8 cellular contexts compared by ENCODE assay signal in genomic region chr5:139745800-139746690, GRCh38. TPM values are rescaled to one million over a fixed set of nuclear protein-coding genes. Genes with fewer than 3 reads are reported as not detected.
A peak's percentile ranks its signal among the peaks of the same experiment; 100 is the strongest.
DNase-seq lines count a peak whose midpoint lies in the region; ATAC-seq, FAIRE-seq and TF ChIP-seq lines count a peak whose summit lies in the region.

No MANE protein-coding gene starts in this region.

- peak overlapping the region; percentile 41; the same call in 1 of the 2 replicates for H3K27ac ChIP-seq in HUES6 (ENCODE audit: low read depth, low read length)
- H3K27ac ChIP-seq in K562 (ENCODE audit: extremely low read depth, low read depth, low read length): peak overlapping the region; percentile 34; the same call in 2 of the 3 replicates
- H3K27ac ChIP-seq in rectal smooth muscle tissue (ENCODE audit: low read depth, low read length): no peak overlapping the region

- H3K27ac Mint-ChIP-seq in T-helper 1 cell treated with Interleukin-12 subunit alpha and Interleukin-12 subunit beta and Interleukin-4 antibody, amounts not matched to agents 30 μg/mL and 1 μg/mL, for 36 hours: no peak overlapping the region

- H3K36me3 Mint-ChIP-seq in T-helper 1 cell treated with Interleukin-12 subunit alpha and Interleukin-12 subunit beta and Interleukin-4 antibody, amounts not matched to agents 30 μg/mL and 1 μg/mL, for 36 hours (ENCODE audit: low read depth): no peaks in the 10 kb centered on the region

- H3K4me2 ChIP-seq in K562 (ENCODE audit: insufficient read depth, low read length): peak overlapping the region; percentile 79

- TF ChIP-seq RAD21 in K562 (CRISPR knock-in tag; conservative IDR thresholded peaks at IDR 0.05 in 1 of 2, IDR thresholded peaks at IDR 0.05 in 1 of 2): no peak

- peaks cover 5% of the 10 kb centered on the region for H3K9me1 ChIP-seq in K562 (ENCODE audit: control insufficient read depth, insufficient read depth, low read length)

- H3K4me1 ChIP-seq in HUES6 (ENCODE audit: control insufficient read depth, insufficient read depth, low read length): peaks cover 53% of the 10 kb centered on the region
- peaks cover 28 to 45% of the 10 kb centered on the region in 2 experiments for H3K4me1 ChIP-seq in K562 (replicated peaks in 1 of 2; ENCODE audit: control insufficient read depth in 2 of 2, insufficient read depth in 2 of 2, low read length in 2 of 2)
- peaks cover 14% of the 10 kb centered on the region for H3K4me1 ChIP-seq in rectal smooth muscle tissue (ENCODE audit: control insufficient read depth, insufficient read depth, low read length)

- H3K9ac ChIP-seq in HUES6 (ENCODE audit: low read length) (peak overlapping the region; percentile 81), K562 (ENCODE audit: insufficient read depth in 1 of 2, low read depth in 2 of 2, low read length in 2 of 2) (peak overlapping the region; percentile 24 to 74; a peak in 3 of 4 replicates), rectal smooth muscle tissue (ENCODE audit: low read length) (no peak overlapping the region)

- H3K4me3 ChIP-seq in HUES6 (ENCODE audit: low read depth, low read length) (peak overlapping the region; percentile 63), K562 (peak overlapping the region; percentile 21), rectal smooth muscle tissue (ENCODE audit: low read length) (peak overlapping the region; percentile 46)

- DNase-seq in NCI-H1436 (lab: John Stamatoyannopoulos, UW) (peak; percentile 39), NCI-H1436 treated with DMSO at 0.1 percent for 48 hours (lab: John Stamatoyannopoulos, UW) (no peak), K562 (ENCODE audit: extremely low read depth in 1 of 4, low spot score in 3 of 4) (peak; percentile 91 to 95 (median 94)), iPS DF 4.7 (ENCODE audit: extremely low read depth, low spot score) (peak; percentile 93)

- CTCF ChIA-PET in K562 (lab: Yijun Ruan, JAX; ENCODE audit: low intra/inter-chr PET ratio): interaction anchor here (1.3 kb wide), 1 partner anchor 19 kb away, joined by 3 read pairs; no protein-coding TSS in a partner anchor

- peak; percentile 96 for FAIRE-seq in K562 (lab: Jason Lieb, UNC)

- peak overlapping the region; percentile 77 for H3K4me3 Mint-ChIP-seq in T-helper 1 cell treated with Interleukin-12 subunit alpha and Interleukin-12 subunit beta and Interleukin-4 antibody, amounts not matched to agents 30 μg/mL and 1 μg/mL, for 36 hours

- peaks cover 45% of the 10 kb centered on the region for H3K27me3 ChIP-seq in HUES6 (ENCODE audit: control insufficient read depth, insufficient read depth, low read length)
- peaks cover 15 to 26% of the 10 kb centered on the region in 2 experiments; a peak in 4 of 5 replicates for H3K27me3 ChIP-seq in K562 (ENCODE audit: control insufficient read depth in 2 of 2, insufficient read depth in 2 of 2, low read length in 2 of 2)
- H3K27me3 ChIP-seq in rectal smooth muscle tissue (ENCODE audit: control insufficient read depth, insufficient read depth, low read length): peaks cover 16% of the 10 kb centered on the region

- ATAC-seq in K562 (peak; percentile 94), HG02840 (IDR thresholded peaks at IDR 0.05; ENCODE audit: low FRiP score, unreplicated experiment) (no peak)

- H3K9me3 Mint-ChIP-seq in T-helper 1 cell treated with Interleukin-12 subunit alpha and Interleukin-12 subunit beta and Interleukin-4 antibody, amounts not matched to agents 30 μg/mL and 1 μg/mL, for 36 hours: no peaks in the 10 kb centered on the region

- POLR2A ChIA-PET in K562 (lab: Yijun Ruan, JAX): interaction anchor here (0.5 to 1.4 kb wide), 6 partner anchors 8 to 681 kb away, joined by 3 to 6 read pairs (median 3); no protein-coding TSS in a partner anchor

- no peak for TF ChIP-seq EP300 in K562 (IDR thresholded peaks at IDR 0.05; ENCODE audit: low read length)

- in situ Hi-C loops in K562 (cut with MboI): no loop called here

- peak overlapping the region; percentile 95 for H2AFZ ChIP-seq in K562 (ENCODE audit: low read depth, low read length)

- H3K36me3 ChIP-seq in HUES6 (ENCODE audit: control insufficient read depth, insufficient read depth, low read length): no peaks in the 10 kb centered on the region
- no peaks in the 10 kb centered on the region for H3K36me3 ChIP-seq in K562 (ENCODE audit: control insufficient read depth, insufficient read depth, low read length)
- no peaks in the 10 kb centered on the region for H3K36me3 ChIP-seq in rectal smooth muscle tissue (ENCODE audit: control insufficient read depth, insufficient read depth, low read length)

- 0 out of 2 replicates have a peak, but pooled peaks cover 9% of the 10 kb centered on the region for H4K20me1 ChIP-seq in K562 (replicated peaks; ENCODE audit: control insufficient read depth, insufficient read depth, low read length)

- TF ChIP-seq CTCF in K562 (IDR thresholded peaks at IDR 0.05 in 2 of 3, conservative IDR thresholded peaks at IDR 0.05 in 1 of 3; ENCODE audit: insufficient read depth in 2 of 3, low read depth in 1 of 3, low read length in 3 of 3): no peak

- BruUV-seq in K562 (replicated peaks; lab: Mats Ljungman, UMichigan): no TSS peak

- no peaks in the 10 kb centered on the region; the same call in 2 of the 3 replicates for H3K79me2 ChIP-seq in K562 (ENCODE audit: control insufficient read depth, insufficient read depth, low read length)

- no peaks in the 10 kb centered on the region for H3K9me3 ChIP-seq in HUES6 (ENCODE audit: control insufficient read depth, insufficient read depth, low read depth, low read length)
- no peaks in the 10 kb centered on the region for H3K9me3 ChIP-seq in K562 (replicated peaks; ENCODE audit: control insufficient read depth, insufficient read depth, low read depth, low read length)

- no peak for TF ChIP-seq POLR2A in K562 (conservative IDR thresholded peaks at IDR 0.05)

- H3K27me3 Mint-ChIP-seq in T-helper 1 cell treated with Interleukin-12 subunit alpha and Interleukin-12 subunit beta and Interleukin-4 antibody, amounts not matched to agents 30 μg/mL and 1 μg/mL, for 36 hours (ENCODE audit: low read depth): peaks cover 55% of the 10 kb centered on the region

- intact Hi-C loops in K562 (cut with micrococcal nuclease): no loop called here

- peaks cover 16% of the 10 kb centered on the region for H3K4me1 Mint-ChIP-seq in T-helper 1 cell treated with Interleukin-12 subunit alpha and Interleukin-12 subunit beta and Interleukin-4 antibody, amounts not matched to agents 30 μg/mL and 1 μg/mL, for 36 hours (ENCODE audit: low read depth)

- WGBS in K562 (ENCODE audit: insufficient coverage, low coverage, missing lambda C conversion rate): 8% methylated on average over 33 of the region's 44 CpGs

TF ChIP-seq in K562, 482 proteins besides CTCF, POLR2A, EP300 and RAD21 (continues in another document):
- TF ChIP-seq ZC3H4 (CRISPR knock-in tag; IDR thresholded peaks at IDR 0.05; ENCODE audit: borderline replicate concordance): no peak
- TF ChIP-seq RBBP5 (IDR thresholded peaks at IDR 0.05; ENCODE audit: borderline replicate concordance, insufficient read depth, low read length, poor library complexity, severe bottlenecking): peak; percentile 16
- peak; percentile 52; the same call in 1 of the 2 replicates for TF ChIP-seq PKNOX1 (IDR thresholded peaks at IDR 0.05)
- peak; percentile 58 to 64 for TF ChIP-seq NRF1 (conservative IDR thresholded peaks at IDR 0.05 in 1 of 2, IDR thresholded peaks at IDR 0.05 in 1 of 2)
- peak in 1 of 2 experiments; percentile 27; a peak in 1 of 4 replicates for TF ChIP-seq HDAC1 (IDR thresholded peaks at IDR 0.05)
- TF ChIP-seq ATF6 (CRISPR knock-in tag; IDR thresholded peaks at IDR 0.05): peak; percentile 39; the same call in 1 of the 2 replicates

RNA-seq across cellular contexts. Expression of gene PSD2, which starts 49.6 kb away (rescaled TPM):
- 0.09 TPM in 2 replicates for total RNA-seq in K562 (2011; cell fraction: chromatin; rRNA removed; ENCODE audit: low replicate concordance)
- under 0.01 TPM in 1 of 2 replicates, not detected in the other for total RNA-seq in K562 (2011; cell fraction: nucleolus; rRNA removed)
- total RNA-seq in K562 (2011; cell fraction: nucleoplasm; rRNA removed): not detected in 2 replicates
- 0.09 TPM in 1 of 2 replicates, not detected in the other for total RNA-seq in K562 (2014; rRNA removed)
- total RNA-seq in K562 (2014; rRNA removed; fragmentation: Illumina TruSeq; extraction: Trizol): not detected in 2 replicates
- not detected in 2 replicates for total RNA-seq in K562 (2015; rRNA removed; fragmentation: Illumina TruSeq; extraction: Trizol)
- total RNA-seq in K562 (2021): 0.04 and 0.07 TPM in 2 replicates
- polyA plus RNA-seq in K562 (2011; rRNA removed): 0.04 and 0.11 TPM in 2 replicates
- 0.09 TPM in 1 of 2 replicates, not detected in the other for polyA plus RNA-seq in K562 (2011; cell fraction: cytosol; rRNA removed)
- polyA plus RNA-seq in K562 (2011; cell fraction: nucleus; rRNA removed): 0.18 and 0.29 TPM in 2 replicates
- 0.01 and 0.06 TPM in 2 replicates for polyA plus RNA-seq in K562 (2012)
- polyA plus RNA-seq in K562 (2014; fragmentation: Illumina TruSeq; extraction: Trizol): 0.01 TPM in 1 of 2 replicates, not detected in the other
- not detected for polyA plus RNA-seq in K562 (2014; fragmentation: Nextera tagmentation; extraction: Ambion mirVana)
- 0.01 TPM in 1 of 2 replicates, not detected in the other for polyA plus RNA-seq in K562 (2014; rRNA removed)
- polyA minus RNA-seq in K562 (2011; rRNA and poly(A)+ RNA removed): 0.03 TPM in 1 of 2 replicates, not detected in the other
- polyA minus RNA-seq in K562 (2011; cell fraction: cytosol; rRNA and poly(A)+ RNA removed): not detected in 2 replicates
- 0.11 TPM in 1 of 2 replicates, not detected in the other for polyA minus RNA-seq in K562 (2011; cell fraction: nucleus; rRNA and poly(A)+ RNA removed)
